Comparison of ENCODE assay signal across 26 cellular contexts in the genomic region with DNA sequence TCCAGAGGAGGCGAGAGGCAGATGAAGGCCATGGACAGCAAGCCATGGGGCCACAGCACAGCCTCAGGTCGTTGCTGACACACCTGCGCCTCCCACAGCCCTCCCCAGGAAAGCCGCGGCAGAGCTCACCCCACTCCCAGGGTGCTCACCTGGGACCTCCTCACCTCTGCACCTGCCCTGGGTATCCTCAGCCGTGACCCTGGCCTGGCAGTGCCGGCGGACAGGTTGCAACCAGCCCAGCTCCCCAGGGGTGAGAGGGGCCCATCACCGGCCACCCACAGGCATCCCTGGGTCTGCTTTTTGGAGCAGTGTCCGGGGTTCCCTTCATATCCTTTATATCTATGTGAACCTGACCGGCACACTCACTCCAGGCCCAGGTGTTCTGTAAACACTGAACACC. TPM values are rescaled to one million over a fixed set of nuclear protein-coding genes. Genes with fewer than 3 reads are reported as not detected.
"Had no signal": no experiment of that assay in that cellular context is flagged by ENCODE, and none has a peak within 500 bp of the region (broad histone marks: within the 10 kb centered on the region; RNA-seq: fewer than 3 reads in every experiment).

No MANE protein-coding gene starts in this region.

- H3K27me3 Mint-ChIP-seq: stimulated activated memory B cell treated with anti-CD40 and anti-IgM and Interleukin-4, amounts not matched to agents 10 μg/mL and 1 μg/mL and 100 μg/mL, for 72 hours; stimulated activated naive CD8-positive, alpha-beta T cell treated with anti-CD3 and anti-CD28 coated beads, Interleukin-15, amount 100 ng/mL, for 72 hours had no signal

- DNase-seq: hypothalamus; immature natural killer cell; kidney; left colon; left lung; lower lobe of right lung; mammary epithelial cell; mesenchymal stem cell; nephron progenitor cell; pancreas; stimulated activated CD4-positive, alpha-beta T cell treated with anti-CD3 and anti-CD28 coated beads, Interleukin-1b, Interleukin-23, amount 100 ng/mL, for 48 hours; stimulated activated CD4-positive, alpha-beta T cell treated with anti-CD3 and anti-CD28 coated beads, Interleukin-2, amount 100 ng/mL, for 48 hours; stimulated activated CD4-positive, alpha-beta T cell treated with anti-CD3 and anti-CD28 coated beads, Interleukin-4, amount 100 ng/mL, for 4 hours; stimulated activated CD8-positive, alpha-beta memory T cell treated with anti-CD3 and anti-CD28 coated beads, Interleukin-4, amount 100 ng/mL, for 48 hours; stimulated activated naive CD4-positive, alpha-beta T cell treated with Interleukin-2 at 50 U/mL for 16 hours; stimulated activated naive CD8-positive, alpha-beta T cell treated with anti-CD3 and anti-CD28 coated beads, Interleukin-15, amount 100 ng/mL, for 72 hours; substantia nigra; uterus had no signal

- H3K36me3 Mint-ChIP-seq: immature natural killer cell; naive thymus-derived CD8-positive, alpha-beta T cell; neural progenitor cell; stimulated activated memory B cell treated with anti-CD40 and anti-IgM and Interleukin-4, amounts not matched to agents 10 μg/mL and 1 μg/mL and 100 μg/mL, for 72 hours; type B pancreatic cell had no signal

- H3K9me3 Mint-ChIP-seq: immature natural killer cell; nephron progenitor cell; neural progenitor cell; stimulated activated naive CD8-positive, alpha-beta T cell treated with anti-CD3 and anti-CD28 coated beads, Interleukin-15, amount 100 ng/mL, for 72 hours; type B pancreatic cell had no signal

- H3K9me3 ChIP-seq: left lung, lower lobe of right lung, pancreas, psoas muscle, right lobe of liver, uterus had no signal

- H3K4me3 ChIP-seq: left lung, lower lobe of right lung, neural progenitor cell, pancreas, psoas muscle, right lobe of liver, smooth muscle cell, tibial nerve, uterus had no signal

- ATAC-seq: left colon; left lung; lower lobe of right lung; naive thymus-derived CD8-positive, alpha-beta T cell; pancreas; psoas muscle; right lobe of liver; stimulated activated memory B cell treated with anti-CD40 and anti-IgM and Interleukin-4, amounts not matched to agents 10 μg/mL and 1 μg/mL and 100 μg/mL, for 72 hours; stimulated activated naive CD8-positive, alpha-beta T cell treated with anti-CD3 and anti-CD28 coated beads, Interleukin-15, amount 100 ng/mL, for 72 hours had no signal

- H2AFZ ChIP-seq: neural progenitor cell had no signal

- H3K4me1 ChIP-seq: left lung, psoas muscle, right lobe of liver had no signal

- H3K4me2 ChIP-seq: neural progenitor cell, smooth muscle cell had no signal

- H3K4me3 Mint-ChIP-seq: immature natural killer cell; naive thymus-derived CD8-positive, alpha-beta T cell; nephron progenitor cell; neural progenitor cell; stimulated activated memory B cell treated with anti-CD40 and anti-IgM and Interleukin-4, amounts not matched to agents 10 μg/mL and 1 μg/mL and 100 μg/mL, for 72 hours; stimulated activated naive CD8-positive, alpha-beta T cell treated with anti-CD3 and anti-CD28 coated beads, Interleukin-15, amount 100 ng/mL, for 72 hours; type B pancreatic cell had no signal

- H3K27ac Mint-ChIP-seq: immature natural killer cell; naive thymus-derived CD8-positive, alpha-beta T cell; nephron progenitor cell; stimulated activated memory B cell treated with anti-CD40 and anti-IgM and Interleukin-4, amounts not matched to agents 10 μg/mL and 1 μg/mL and 100 μg/mL, for 72 hours; type B pancreatic cell had no signal

- H3K36me3 ChIP-seq: left lung, lower lobe of right lung, neural progenitor cell, pancreas, right lobe of liver, tibial nerve, uterus had no signal

- H3K27me3 ChIP-seq: neural progenitor cell, pancreas, right lobe of liver, uterus had no signal

- H3K27ac ChIP-seq: left lung, lower lobe of right lung, neural progenitor cell, pancreas, psoas muscle, right lobe of liver, tibial nerve, uterus had no signal

- H3K4me1 Mint-ChIP-seq: immature natural killer cell; naive thymus-derived CD8-positive, alpha-beta T cell; stimulated activated memory B cell treated with anti-CD40 and anti-IgM and Interleukin-4, amounts not matched to agents 10 μg/mL and 1 μg/mL and 100 μg/mL, for 72 hours; stimulated activated naive CD8-positive, alpha-beta T cell treated with anti-CD3 and anti-CD28 coated beads, Interleukin-15, amount 100 ng/mL, for 72 hours had no signal

RNA-seq across cellular contexts. Expression of gene FCN1, which starts 30.4 kb away (rescaled TPM):
- total RNA-seq: mammary epithelial cell, smooth muscle cell had no signal
- polyA plus RNA-seq: mammary epithelial cell had no signal
